Comparison of ENCODE assay signal across 15 cellular contexts in the genomic region with DNA sequence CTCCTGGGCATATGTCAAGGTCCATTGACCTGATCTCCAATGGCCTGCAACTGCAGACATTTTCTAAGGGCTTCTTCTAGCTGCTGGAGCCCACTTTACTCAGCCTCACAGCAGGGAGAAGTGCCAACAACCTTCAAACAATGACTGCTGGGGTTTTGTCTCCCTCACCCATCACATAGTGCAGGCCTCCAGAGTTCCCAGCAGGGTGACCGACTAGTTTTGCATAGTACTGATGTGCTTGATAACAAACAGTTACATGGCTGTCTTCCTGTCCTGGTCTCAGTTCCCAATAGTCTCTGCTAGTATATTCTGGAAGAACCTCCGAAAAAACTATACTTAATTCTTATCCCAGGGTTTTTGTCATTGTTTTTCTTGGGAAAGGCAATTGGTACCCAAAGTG. TPM values are rescaled to one million over a fixed set of nuclear protein-coding genes. Genes with fewer than 3 reads are reported as not detected.
DNase-seq lines count a peak whose midpoint lies in the region; ATAC-seq and TF ChIP-seq lines count a peak whose summit lies in the region.
"Had no signal": no experiment of that assay in that cellular context is flagged by ENCODE, and none has a peak within 500 bp of the region (broad histone marks: within the 10 kb centered on the region; RNA-seq: fewer than 3 reads in every experiment).

No MANE protein-coding gene starts in this region.

- H3K9me3 ChIP-seq in gastroesophageal sphincter = no peaks in the 10 kb centered on the region
- H3K9me3 ChIP-seq: BLaER1 treated with 17β-estradiol and CSF1 and Interleukin-3, amounts not matched to agents 10 nM and 100 nM had no signal

- POLR2A ChIA-PET in WTC11 (lab: Charles Lee) = no interaction called here

- TF ChIP-seq EP300 in gastroesophageal sphincter (IDR thresholded peaks at IDR 0.05) = no peak

- peaks cover 6% of the 10 kb centered on the region for H3K27me3 ChIP-seq in gastroesophageal sphincter
- H3K27me3 ChIP-seq: BLaER1 treated with 17β-estradiol and CSF1 and Interleukin-3, amounts not matched to agents 10 nM and 100 nM had no signal

- H3K36me3 ChIP-seq in gastroesophageal sphincter = no peaks in the 10 kb centered on the region
- H3K36me3 ChIP-seq: BLaER1 treated with 17β-estradiol and CSF1 and Interleukin-3, amounts not matched to agents 10 nM and 100 nM had no signal

- H3K27ac ChIP-seq in gastroesophageal sphincter = no peak overlapping the region
- H3K27ac ChIP-seq: BLaER1 treated with 17β-estradiol and CSF1 and Interleukin-3, amounts not matched to agents 10 nM and 100 nM; GM23248 had no signal

- no peak overlapping the region for H3K4me3 ChIP-seq in gastroesophageal sphincter
- H3K4me3 ChIP-seq: BLaER1 treated with 17β-estradiol and CSF1 and Interleukin-3, amounts not matched to agents 10 nM and 100 nM; GM23248 had no signal

- H3K27me3 Mint-ChIP-seq in WTC11 (ENCODE audit: low read depth) = no peaks in the 10 kb centered on the region
- no peaks in the 10 kb centered on the region for H3K27me3 Mint-ChIP-seq in activated T-helper 17 cell treated with anti-CD3 and anti-CD28 coated beads, Interleukin-2, amount 50 U/mL, for 72 hours
- H3K27me3 Mint-ChIP-seq: B cell had no signal

- intact Hi-C loops in left ventricle myocardium superior (cut with micrococcal nuclease) = no loop called here
- intact Hi-C loops in Right ventricle myocardium inferior (cut with DNase I) = no loop called here

- H3K27ac Mint-ChIP-seq in WTC11 = no peak overlapping the region
- no peak overlapping the region for H3K27ac Mint-ChIP-seq in activated T-helper 17 cell treated with anti-CD3 and anti-CD28 coated beads, Interleukin-2, amount 50 U/mL, for 72 hours
- H3K27ac Mint-ChIP-seq: B cell; CD8-positive, alpha-beta T cell had no signal

- no peaks in the 10 kb centered on the region for H3K4me1 ChIP-seq in gastroesophageal sphincter
- H3K4me1 ChIP-seq: BLaER1 treated with 17β-estradiol and CSF1 and Interleukin-3, amounts not matched to agents 10 nM and 100 nM had no signal

- TF ChIP-seq CTCF in WTC11 (IDR thresholded peaks at IDR 0.05) (no peak), gastroesophageal sphincter (IDR thresholded peaks at IDR 0.05) (no peak)

- peaks cover 9% of the 10 kb centered on the region; the same call in 1 of the 2 replicates for H3K9me3 Mint-ChIP-seq in WTC11
- peaks cover under 1% of the 10 kb centered on the region for H3K9me3 Mint-ChIP-seq in activated T-helper 17 cell treated with anti-CD3 and anti-CD28 coated beads, Interleukin-2, amount 50 U/mL, for 72 hours
- H3K9me3 Mint-ChIP-seq: CD8-positive, alpha-beta T cell had no signal

- H3K4me1 Mint-ChIP-seq in WTC11 = peaks cover 9% of the 10 kb centered on the region
- H3K4me1 Mint-ChIP-seq in activated T-helper 17 cell treated with anti-CD3 and anti-CD28 coated beads, Interleukin-2, amount 50 U/mL, for 72 hours = no peaks in the 10 kb centered on the region
- H3K4me1 Mint-ChIP-seq: B cell had no signal

- 63% methylated on average over 2 of the region's 2 CpGs; no CpG with 5 or more reads in 1 of the 2 donors for WGBS in gastroesophageal sphincter (ENCODE audit: low coverage in 1 of 2), 2 donors

- H3K36me3 Mint-ChIP-seq in WTC11 = no peaks in the 10 kb centered on the region
- H3K36me3 Mint-ChIP-seq in activated T-helper 17 cell treated with anti-CD3 and anti-CD28 coated beads, Interleukin-2, amount 50 U/mL, for 72 hours (ENCODE audit: low read depth) = no peaks in the 10 kb centered on the region
- H3K36me3 Mint-ChIP-seq: CD8-positive, alpha-beta T cell had no signal

- TF ChIP-seq POLR2A in gastroesophageal sphincter (IDR thresholded peaks at IDR 0.05) = no peak

- ATAC-seq in left ventricle myocardium superior (peak; percentile 38), Right ventricle myocardium inferior (no peak), WTC11 (peak; percentile 81), gastroesophageal sphincter (no peak)
- ATAC-seq in activated T-helper 17 cell treated with anti-CD3 and anti-CD28 coated beads, Interleukin-2, amount 50 U/mL, for 72 hours (replicated peaks) = no peak
- ATAC-seq: CD8-positive, alpha-beta T cell had no signal

- DNase-seq in left ventricle myocardium superior (no peak), Right ventricle myocardium inferior (ENCODE audit: missing footprints) (no peak), WTC11 (ENCODE audit: low spot score) (no peak), iPS-NIHi7 (ENCODE audit: extremely low spot score) (peak; percentile 13)
- DNase-seq: Calu3; CD8-positive, alpha-beta T cell; DMS79 treated with DMSO at 0.1 percent for 48 hours; GF-D8; GM23248; HCEC 1CT had no signal

- no peak overlapping the region for H3K4me3 Mint-ChIP-seq in WTC11
- H3K4me3 Mint-ChIP-seq in activated T-helper 17 cell treated with anti-CD3 and anti-CD28 coated beads, Interleukin-2, amount 50 U/mL, for 72 hours = no peak overlapping the region
- H3K4me3 Mint-ChIP-seq: B cell; CD8-positive, alpha-beta T cell had no signal

- CTCF ChIA-PET in WTC11 (lab: Charles Lee) = no interaction called here

TF ChIP-seq in WTC11, 78 proteins besides CTCF, POLR2A, EP300 and RAD21:
- TF ChIP-seq, protein P1, sequence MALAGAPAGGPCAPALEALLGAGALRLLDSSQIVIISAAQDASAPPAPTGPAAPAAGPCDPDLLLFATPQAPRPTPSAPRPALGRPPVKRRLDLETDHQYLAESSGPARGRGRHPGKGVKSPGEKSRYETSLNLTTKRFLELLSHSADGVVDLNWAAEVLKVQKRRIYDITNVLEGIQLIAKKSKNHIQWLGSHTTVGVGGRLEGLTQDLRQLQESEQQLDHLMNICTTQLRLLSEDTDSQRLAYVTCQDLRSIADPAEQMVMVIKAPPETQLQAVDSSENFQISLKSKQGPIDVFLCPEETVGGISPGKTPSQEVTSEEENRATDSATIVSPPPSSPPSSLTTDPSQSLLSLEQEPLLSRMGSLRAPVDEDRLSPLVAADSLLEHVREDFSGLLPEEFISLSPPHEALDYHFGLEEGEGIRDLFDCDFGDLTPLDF (CRISPR knock-in tag; IDR thresholded peaks at IDR 0.05) = no peak
- peak; percentile 68; the same call in 1 of the 2 replicates for TF ChIP-seq ZNF423 (CRISPR knock-in tag; IDR thresholded peaks at IDR 0.05)

RNA-seq across cellular contexts. Expression of a gene that starts 10.4 kb away (rescaled TPM):
- total RNA-seq in left ventricle myocardium superior (not detected), Right ventricle myocardium inferior (not detected), WTC11 (2021) (30.0 to 34.7 TPM (median 33.1 TPM) in 3 replicates), gastroesophageal sphincter (under 1 TPM in 1 of 4 donors, not detected in 3; 0.23 TPM)
- not detected for total RNA-seq in activated T-helper 17 cell treated with anti-CD3 and anti-CD28 coated beads, Interleukin-2, amount 50 U/mL, for 72 hours
- total RNA-seq: Calu3; CD8-positive, alpha-beta T cell; GM23248; HT-29 had no signal

Comparison
In these comparisons a context has a peak if more than half of its experiments do, and no peak if none do; other contexts are left out.
1. ATAC-seq: peak in left ventricle myocardium superior (single experiment) and WTC11 (single experiment); none in Right ventricle myocardium inferior (single experiment), gastroesophageal sphincter (single experiment) and activated T-helper 17 cell treated with anti-CD3 and anti-CD28 coated beads, Interleukin-2, amount 50 U/mL, for 72 hours (single experiment).
2. RNA of a gene that starts 10.4 kb away (total RNA-seq): 30.0 to 34.7 TPM in WTC11; 0.23 TPM in gastroesophageal sphincter, not detected in left ventricle myocardium superior (single experiment), not detected in Right ventricle myocardium inferior (single experiment) and not detected in activated T-helper 17 cell treated with anti-CD3 and anti-CD28 coated beads, Interleukin-2, amount 50 U/mL, for 72 hours; every median in the first group is over 10 times any median in the second.